22 cellular contexts compared by ENCODE assay signal in the genomic region with DNA sequence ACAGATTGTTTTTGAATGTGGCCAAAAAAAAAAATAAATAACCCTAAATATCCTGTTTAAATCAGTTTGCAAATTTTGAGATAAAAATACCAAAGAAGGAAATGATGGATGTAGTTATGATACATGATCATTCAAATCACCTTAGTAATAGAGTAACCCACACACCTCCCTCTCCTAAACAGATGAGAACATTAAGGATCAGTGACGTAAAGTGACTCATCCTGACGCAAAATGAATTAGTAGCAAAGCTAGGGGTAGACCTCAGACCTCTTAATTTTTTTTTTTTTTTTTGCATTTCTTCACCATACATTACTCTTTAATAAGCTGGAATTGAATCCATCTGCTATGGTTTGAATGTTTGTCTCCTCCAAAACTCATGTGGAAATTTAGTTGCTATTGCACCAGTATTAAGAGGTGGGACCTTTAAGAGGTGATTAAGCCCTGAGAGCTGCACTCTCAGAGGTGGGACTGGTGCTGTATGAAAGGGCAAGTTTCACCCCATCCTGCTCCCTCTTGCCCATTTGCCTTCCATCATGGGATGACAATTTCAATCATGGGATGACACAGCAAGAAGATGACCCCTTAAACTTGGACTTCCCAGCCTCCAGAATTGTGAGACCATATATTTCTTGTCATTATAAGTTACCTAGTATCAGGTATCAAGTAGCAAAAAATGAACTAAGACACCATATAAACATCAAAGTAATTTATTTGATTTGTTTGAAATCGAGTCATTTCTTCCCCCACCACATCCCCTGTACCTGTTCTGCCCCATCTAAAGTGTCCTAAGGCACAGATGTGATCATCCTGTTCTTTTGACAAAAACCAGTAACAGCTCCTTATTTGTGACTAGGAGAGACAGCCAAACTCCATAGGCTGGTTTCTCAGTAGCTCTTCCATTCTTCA.
DNase-seq lines count a peak whose midpoint lies in the region; ATAC-seq, FAIRE-seq and TF ChIP-seq lines count a peak whose summit lies in the region.
"Had no signal": no experiment of that assay in that cellular context is flagged by ENCODE, and none has a peak within 500 bp of the region (broad histone marks: within the 10 kb centered on the region; RNA-seq: fewer than 3 reads in every experiment).

No MANE protein-coding gene starts in this region.

- H4K5ac ChIP-seq in mesendoderm (ENCODE audit: low read length), result no peak overlapping the region

- H3K4me2 ChIP-seq in HCT116 (ENCODE audit: low read length), result no peak overlapping the region
- H3K4me2 ChIP-seq in K562 (ENCODE audit: insufficient read depth, low read length), result no peak overlapping the region
- H3K4me2 ChIP-seq in mesendoderm (ENCODE audit: low read length), result no peak overlapping the region
- H3K4me2 ChIP-seq: BLaER1 treated with 17β-estradiol and CSF1 and Interleukin-3, amounts not matched to agents 10 nM and 100 nM had no signal

- peak; percentile 31 for DNase-seq in DMS53 treated with DMSO at 0.1 percent for 48 hours (lab: John Stamatoyannopoulos, UW; ENCODE audit: unreplicated experiment)
- DNase-seq in HCT116 (ENCODE audit: low read depth, low spot score), result no peak
- no peak for DNase-seq in K562 (ENCODE audit: extremely low read depth in 1 of 4, low spot score in 3 of 4)
- peak; percentile 74 to 91 for DNase-seq in foreskin keratinocyte
- DNase-seq in natural killer cell treated with Interleukin-12 subunit alpha and Interleukin-12 subunit beta and Interleukin-15 and Interleukin-18, amount 100 ng/mL, for 72 hours (ENCODE audit: low spot score), result no peak
- no peak for DNase-seq in effector memory CD4-positive, alpha-beta T cell
- no peak for DNase-seq in naive thymus-derived CD4-positive, alpha-beta T cell
- no peak for DNase-seq in mesendoderm
- DNase-seq: activated CD8-positive, alpha-beta memory T cell treated with anti-CD3 and anti-CD28 coated beads, Interleukin-2, amount 50 U/mL, for 48 hours; activated naive CD8-positive, alpha-beta T cell treated with anti-CD3 and anti-CD28 coated beads, Interleukin-2, amount 10 ng/mL, durations not matched to agents 7 days and 5 days; DMS79; heart right ventricle; kidney; NCI-H2029; occipital lobe; Peyer's patch; right cardiac atrium; stimulated activated CD4-positive, alpha-beta T cell treated with anti-CD3 and anti-CD28 coated beads, Interleukin-2, amount 100 ng/mL, for 24 hours; thyroid gland; WERI-Rb-1 had no signal

- no peaks in the 10 kb centered on the region for H3K9me2 ChIP-seq in HCT116 (ENCODE audit: insufficient read depth)

- no peaks in the 10 kb centered on the region for H3K9me1 ChIP-seq in K562 (ENCODE audit: control insufficient read depth, insufficient read depth, low read length)

- H4K8ac ChIP-seq in mesendoderm (ENCODE audit: low read depth, low read length), result no peak overlapping the region

- no peak for TF ChIP-seq RAD21 in HCT116 (IDR thresholded peaks at IDR 0.05; ENCODE audit: low read depth)
- no peak for TF ChIP-seq RAD21 in K562 (CRISPR knock-in tag; conservative IDR thresholded peaks at IDR 0.05 in 1 of 2, IDR thresholded peaks at IDR 0.05 in 1 of 2)

- TF ChIP-seq POLR2A in HCT116 (IDR thresholded peaks at IDR 0.05; ENCODE audit: borderline replicate concordance, extremely low read depth, insufficient read depth, insufficient read length), result no peak
- TF ChIP-seq POLR2A in K562 (conservative IDR thresholded peaks at IDR 0.05), result no peak

- POLR2A ChIA-PET in HCT116 (lab: Charles Lee), result no interaction called here
- POLR2A ChIA-PET in K562 (lab: Yijun Ruan, JAX), result interaction anchor here (1.4 kb wide), 1 partner anchor 12 kb away, joined by 3 read pairs; no protein-coding TSS in a partner anchor
- POLR2A ChIA-PET in naive thymus-derived CD4-positive, alpha-beta T cell (lab: Charles Lee), result interaction anchor here (0.7 kb wide), 1 partner anchor 113 kb away, joined by 5 read pairs; no protein-coding TSS in a partner anchor

- no peaks in the 10 kb centered on the region for H3K9me3 Mint-ChIP-seq in natural killer cell treated with Interleukin-12 subunit alpha and Interleukin-12 subunit beta and Interleukin-15 and Interleukin-18, amount 100 ng/mL, for 72 hours
- no peaks in the 10 kb centered on the region for H3K9me3 Mint-ChIP-seq in naive thymus-derived CD4-positive, alpha-beta T cell
- H3K9me3 Mint-ChIP-seq: activated naive CD8-positive, alpha-beta T cell treated with anti-CD3 and anti-CD28 coated beads, Interleukin-2, amount 10 ng/mL, durations not matched to agents 7 days and 5 days had no signal

- H3K36me3 ChIP-seq in HCT116 (ENCODE audit: control insufficient read depth in 1 of 2, insufficient read depth in 2 of 2, low read length in 2 of 2), result no peaks in the 10 kb centered on the region
- no peaks in the 10 kb centered on the region for H3K36me3 ChIP-seq in K562 (ENCODE audit: control insufficient read depth, insufficient read depth, low read length)
- H3K36me3 ChIP-seq in effector memory CD4-positive, alpha-beta T cell (ENCODE audit: control insufficient read depth, insufficient read depth, low read length), result no peaks in the 10 kb centered on the region
- H3K36me3 ChIP-seq in naive thymus-derived CD4-positive, alpha-beta T cell (ENCODE audit: control insufficient read depth in 2 of 3, insufficient read depth in 3 of 3, low read length in 3 of 3), result no peaks in the 10 kb centered on the region
- H3K36me3 ChIP-seq in mesendoderm (ENCODE audit: control insufficient read depth, insufficient read depth, low read length), result no peaks in the 10 kb centered on the region
- H3K36me3 ChIP-seq: BLaER1 treated with 17β-estradiol and CSF1 and Interleukin-3, amounts not matched to agents 10 nM and 100 nM; heart right ventricle; Peyer's patch; thyroid gland; WERI-Rb-1 had no signal

- H3K27me3 ChIP-seq in HCT116 (ENCODE audit: insufficient read depth, low read length) (no peaks in the 10 kb centered on the region), K562 (ENCODE audit: control insufficient read depth in 2 of 2, insufficient read depth in 2 of 2, low read length in 2 of 2) (no peaks in the 10 kb centered on the region), foreskin keratinocyte (no peaks in the 10 kb centered on the region), mesendoderm (ENCODE audit: insufficient read depth, low read length, poor library complexity) (no peaks in the 10 kb centered on the region)
- no peaks in the 10 kb centered on the region for H3K27me3 ChIP-seq in effector memory CD4-positive, alpha-beta T cell (replicated peaks; ENCODE audit: control insufficient read depth, insufficient read depth, low read length, poor library complexity, severe bottlenecking)
- H3K27me3 ChIP-seq in naive thymus-derived CD4-positive, alpha-beta T cell (ENCODE audit: control insufficient read depth in 2 of 2, insufficient read depth in 2 of 2, low read length in 2 of 2), result no peaks in the 10 kb centered on the region
- H3K27me3 ChIP-seq: BLaER1 treated with 17β-estradiol and CSF1 and Interleukin-3, amounts not matched to agents 10 nM and 100 nM; Peyer's patch; thyroid gland had no signal

- H3K9ac ChIP-seq in HCT116 (ENCODE audit: low read length) (no peak overlapping the region), K562 (ENCODE audit: insufficient read depth in 1 of 2, low read depth in 2 of 2, low read length in 2 of 2) (no peak overlapping the region), mesendoderm (ENCODE audit: low read length) (no peak overlapping the region)
- H3K9ac ChIP-seq: BLaER1 treated with 17β-estradiol and CSF1 and Interleukin-3, amounts not matched to agents 10 nM and 100 nM had no signal

- no peak overlapping the region for H2BK5ac ChIP-seq in mesendoderm (ENCODE audit: low read length)

- H3K27ac ChIP-seq in HCT116 (ENCODE audit: low read depth, low read length) (no peak overlapping the region), K562 (ENCODE audit: extremely low read depth, low read depth, low read length) (no peak overlapping the region), foreskin keratinocyte (peak overlapping the region; percentile 87), mesendoderm (ENCODE audit: low read depth, low read length) (no peak overlapping the region)
- H3K27ac ChIP-seq in effector memory CD4-positive, alpha-beta T cell (ENCODE audit: insufficient read depth, low read length, poor library complexity, severe bottlenecking), result no peak overlapping the region
- H3K27ac ChIP-seq in naive thymus-derived CD4-positive, alpha-beta T cell (ENCODE audit: low read depth, low read length), result no peak overlapping the region
- H3K27ac ChIP-seq: BLaER1 treated with 17β-estradiol and CSF1 and Interleukin-3, amounts not matched to agents 10 nM and 100 nM; heart right ventricle; Peyer's patch; thyroid gland; WERI-Rb-1 had no signal

- H2BK120ac ChIP-seq in mesendoderm (ENCODE audit: low read depth, low read length), result no peak overlapping the region

- no peak overlapping the region for H3K18ac ChIP-seq in mesendoderm (ENCODE audit: low read length)

- no peak overlapping the region for H3K56ac ChIP-seq in mesendoderm (ENCODE audit: low read length)

- ATAC-seq in HCT116 (peak; percentile 27; the same call in 1 of the 2 replicates), K562 (no peak), foreskin keratinocyte (peak; percentile 88)
- no peak for ATAC-seq in natural killer cell treated with Interleukin-12 subunit alpha and Interleukin-12 subunit beta and Interleukin-15 and Interleukin-18, amount 100 ng/mL, for 72 hours
- ATAC-seq in naive thymus-derived CD4-positive, alpha-beta T cell, result no peak
- ATAC-seq: heart right ventricle, right cardiac atrium had no signal

- 3% methylated on average over 3 of the region's 3 CpGs for WGBS in K562 (ENCODE audit: insufficient coverage, low coverage, missing lambda C conversion rate)
- whole genome bisulfite sequencing in mesendoderm (ENCODE audit: extremely low coverage, insufficient coverage, low lambda C conversion rate), result no CpG with 5 or more reads among the region's 3 CpGs

- H3K9me3 ChIP-seq in HCT116 (ENCODE audit: control insufficient read depth in 1 of 2, insufficient read depth in 1 of 2, low read depth in 1 of 2, low read length in 2 of 2) (no peaks in the 10 kb centered on the region), K562 (replicated peaks; ENCODE audit: control insufficient read depth, insufficient read depth, low read depth, low read length) (no peaks in the 10 kb centered on the region)
- no peaks in the 10 kb centered on the region for H3K9me3 ChIP-seq in effector memory CD4-positive, alpha-beta T cell (ENCODE audit: control insufficient read depth, low read length)
- no peaks in the 10 kb centered on the region for H3K9me3 ChIP-seq in naive thymus-derived CD4-positive, alpha-beta T cell (ENCODE audit: control insufficient read depth in 2 of 3, low read length in 3 of 3)
- H3K9me3 ChIP-seq: BLaER1 treated with 17β-estradiol and CSF1 and Interleukin-3, amounts not matched to agents 10 nM and 100 nM; heart right ventricle; Peyer's patch; thyroid gland had no signal

- peak overlapping the region; percentile 11 for H2AFZ ChIP-seq in HCT116 (ENCODE audit: low read depth, low read length, poor library complexity, severe bottlenecking)
- no peak overlapping the region for H2AFZ ChIP-seq in K562 (ENCODE audit: low read depth, low read length)

- BruUV-seq in HCT116 (replicated peaks; lab: Mats Ljungman, UMichigan) (no TSS peak), K562 (replicated peaks; lab: Mats Ljungman, UMichigan) (no TSS peak)

- intact Hi-C loops in HCT116 (cut with micrococcal nuclease) (loop anchor here (5.0 kb wide), 2 partner anchors 314 to 379 kb away; no protein-coding TSS in a partner anchor), K562 (cut with micrococcal nuclease) (loop anchor here (5.0 kb wide), 2 partner anchors 114 to 314 kb away; partner anchors contain the start of gene DUSP10)
- intact Hi-C loops in naive thymus-derived CD4-positive, alpha-beta T cell (cut with micrococcal nuclease), result loop anchor here in 1 of 2 donors (1.0 kb wide), 1 partner anchor 378 kb away; no protein-coding TSS in a partner anchor

- H3K4me1 Mint-ChIP-seq in natural killer cell treated with Interleukin-12 subunit alpha and Interleukin-12 subunit beta and Interleukin-15 and Interleukin-18, amount 100 ng/mL, for 72 hours (ENCODE audit: low read depth in 2 of 2), result peaks cover 5 to 6% of the 10 kb centered on the region in 2 donors
- H3K4me1 Mint-ChIP-seq in naive thymus-derived CD4-positive, alpha-beta T cell, result peaks cover 0 to 2% (median 0%) of the 10 kb centered on the region in 7 donors

- no peak overlapping the region for H3K23ac ChIP-seq in mesendoderm (ENCODE audit: low read length)

- RAD21 ChIA-PET in HCT116 (lab: Charles Lee; ENCODE audit: low non-redundant PET in 1 of 2, low total read pairs in 2 of 2, uncharacterized antibody in 2 of 2, unreplicated experiment in 2 of 2), result no interaction called here

- H4K20me1 ChIP-seq in HCT116 (ENCODE audit: insufficient read depth) (no peaks in the 10 kb centered on the region), K562 (replicated peaks; ENCODE audit: control insufficient read depth, insufficient read depth, low read length) (no peaks in the 10 kb centered on the region)
- H4K20me1 ChIP-seq: BLaER1 treated with 17β-estradiol and CSF1 and Interleukin-3, amounts not matched to agents 10 nM and 100 nM had no signal

- H3K4me3 ChIP-seq in HCT116 (replicated peaks in 1 of 2; ENCODE audit: low read depth in 1 of 2, low read length in 2 of 2) (no peak overlapping the region), K562 (no peak overlapping the region), mesendoderm (ENCODE audit: low read length) (no peak overlapping the region)
- H3K4me3 ChIP-seq in effector memory CD4-positive, alpha-beta T cell (ENCODE audit: insufficient read depth, low read depth, low read length, poor library complexity, severe bottlenecking), result no peak overlapping the region
- no peak overlapping the region for H3K4me3 ChIP-seq in naive thymus-derived CD4-positive, alpha-beta T cell (ENCODE audit: low read length)
- H3K4me3 ChIP-seq: BLaER1 treated with 17β-estradiol and CSF1 and Interleukin-3, amounts not matched to agents 10 nM and 100 nM; heart right ventricle; Peyer's patch; thyroid gland had no signal

- TF ChIP-seq CTCF in HCT116 (IDR thresholded peaks at IDR 0.05 in 2 of 3, conservative IDR thresholded peaks at IDR 0.05 in 1 of 3; ENCODE audit: borderline replicate concordance in 1 of 3, insufficient read depth in 1 of 3, low read depth in 2 of 3, low read length in 2 of 3) (peak in 2 of 3 experiments; percentile 17 to 21; a peak in 1 of 6 replicates), K562 (IDR thresholded peaks at IDR 0.05 in 2 of 3, conservative IDR thresholded peaks at IDR 0.05 in 1 of 3; ENCODE audit: insufficient read depth in 2 of 3, low read depth in 1 of 3, low read length in 3 of 3) (no peak), foreskin keratinocyte (conservative IDR thresholded peaks at IDR 0.05) (no peak)

- H3K79me1 ChIP-seq in mesendoderm (ENCODE audit: low read length), result no peaks in the 10 kb centered on the region

- CTCF ChIA-PET in HCT116 (lab: Charles Lee) (interaction anchor here (0.7 kb wide), 1 partner anchor 13 kb away, joined by 3 read pairs; no protein-coding TSS in a partner anchor), K562 (lab: Yijun Ruan, JAX; ENCODE audit: low intra/inter-chr PET ratio) (interaction anchor here (0.7 kb wide), 1 partner anchor 181 kb away, joined by 4 read pairs; no protein-coding TSS in a partner anchor)
- CTCF ChIA-PET in naive thymus-derived CD4-positive, alpha-beta T cell (lab: Charles Lee), result no interaction called here

- no peak overlapping the region for H2BK15ac ChIP-seq in mesendoderm (replicated peaks; ENCODE audit: low read depth)

- H3K27ac Mint-ChIP-seq in natural killer cell treated with Interleukin-12 subunit alpha and Interleukin-12 subunit beta and Interleukin-15 and Interleukin-18, amount 100 ng/mL, for 72 hours, result peak overlapping the region in 1 of 2 donors; percentile 65
- H3K27ac Mint-ChIP-seq in naive thymus-derived CD4-positive, alpha-beta T cell, result no peak overlapping the region
- H3K27ac Mint-ChIP-seq: activated naive CD8-positive, alpha-beta T cell treated with anti-CD3 and anti-CD28 coated beads, Interleukin-2, amount 10 ng/mL, durations not matched to agents 7 days and 5 days had no signal

- FAIRE-seq in K562 (lab: Jason Lieb, UNC), result no peak
- FAIRE-seq: endometrium, kidney had no signal

- no peak overlapping the region for H2AK5ac ChIP-seq in mesendoderm (ENCODE audit: low read length)

- in situ Hi-C loops in K562 (cut with MboI), result no loop called here

- H3K27me3 Mint-ChIP-seq in natural killer cell treated with Interleukin-12 subunit alpha and Interleukin-12 subunit beta and Interleukin-15 and Interleukin-18, amount 100 ng/mL, for 72 hours, result no peaks in the 10 kb centered on the region
- no peaks in the 10 kb centered on the region for H3K27me3 Mint-ChIP-seq in naive thymus-derived CD4-positive, alpha-beta T cell

- TF ChIP-seq EP300 in K562 (IDR thresholded peaks at IDR 0.05; ENCODE audit: low read length), result no peak

- H3K79me2 ChIP-seq in HCT116 (ENCODE audit: insufficient read depth, low read length), result no peaks in the 10 kb centered on the region
- H3K79me2 ChIP-seq in K562 (ENCODE audit: control insufficient read depth, insufficient read depth, low read length), result no peaks in the 10 kb centered on the region
- H3K79me2 ChIP-seq in mesendoderm (ENCODE audit: control insufficient read depth, insufficient read depth, low read length), result no peaks in the 10 kb centered on the region

- H3K4ac ChIP-seq in mesendoderm (ENCODE audit: low read depth, low read length), result no peak overlapping the region

- H3K4me3 Mint-ChIP-seq in natural killer cell treated with Interleukin-12 subunit alpha and Interleukin-12 subunit beta and Interleukin-15 and Interleukin-18, amount 100 ng/mL, for 72 hours, result no peak overlapping the region
- no peak overlapping the region for H3K4me3 Mint-ChIP-seq in naive thymus-derived CD4-positive, alpha-beta T cell
- H3K4me3 Mint-ChIP-seq: activated naive CD8-positive, alpha-beta T cell treated with anti-CD3 and anti-CD28 coated beads, Interleukin-2, amount 10 ng/mL, durations not matched to agents 7 days and 5 days had no signal

- no peaks in the 10 kb centered on the region for H3K4me1 ChIP-seq in HCT116 (ENCODE audit: control insufficient read depth in 1 of 2, insufficient read depth in 2 of 2, low read length in 2 of 2)
- no peaks in the 10 kb centered on the region for H3K4me1 ChIP-seq in K562 (replicated peaks in 1 of 2; ENCODE audit: control insufficient read depth in 2 of 2, insufficient read depth in 2 of 2, low read length in 2 of 2)
- peaks cover 11% of the 10 kb centered on the region for H3K4me1 ChIP-seq in foreskin keratinocyte
- H3K4me1 ChIP-seq in effector memory CD4-positive, alpha-beta T cell (ENCODE audit: control insufficient read depth, insufficient read depth, low read length, poor library complexity, severe bottlenecking), result no peaks in the 10 kb centered on the region
- H3K4me1 ChIP-seq in naive thymus-derived CD4-positive, alpha-beta T cell (ENCODE audit: control insufficient read depth in 2 of 2, insufficient read depth in 2 of 2, low read length in 2 of 2), result no peaks in the 10 kb centered on the region
- H3K4me1 ChIP-seq in mesendoderm (ENCODE audit: control insufficient read depth, low read depth, low read length), result no peaks in the 10 kb centered on the region
- H3K4me1 ChIP-seq: BLaER1 treated with 17β-estradiol and CSF1 and Interleukin-3, amounts not matched to agents 10 nM and 100 nM; heart right ventricle; Peyer's patch; thyroid gland had no signal

- no peaks in the 10 kb centered on the region for H3K36me3 Mint-ChIP-seq in natural killer cell treated with Interleukin-12 subunit alpha and Interleukin-12 subunit beta and Interleukin-15 and Interleukin-18, amount 100 ng/mL, for 72 hours
- no peaks in the 10 kb centered on the region for H3K36me3 Mint-ChIP-seq in naive thymus-derived CD4-positive, alpha-beta T cell
- H3K36me3 Mint-ChIP-seq: activated naive CD8-positive, alpha-beta T cell treated with anti-CD3 and anti-CD28 coated beads, Interleukin-2, amount 10 ng/mL, durations not matched to agents 7 days and 5 days had no signal

Comparison
In these comparisons a context has a peak if more than half of its experiments do, and no peak if none do; other contexts are left out.
1. DNase-seq: peak in DMS53 treated with DMSO at 0.1 percent for 48 hours (single experiment) and foreskin keratinocyte (2 of 2); none in HCT116 (single experiment), K562 (0 of 4), natural killer cell treated with Interleukin-12 subunit alpha and Interleukin-12 subunit beta and Interleukin-15 and Interleukin-18, amount 100 ng/mL, for 72 hours (single experiment), effector memory CD4-positive, alpha-beta T cell (0 of 3), naive thymus-derived CD4-positive, alpha-beta T cell (0 of 9) and mesendoderm (single experiment).
2. ATAC-seq: peak in HCT116 (single experiment) and foreskin keratinocyte (single experiment); none in K562 (single experiment), natural killer cell treated with Interleukin-12 subunit alpha and Interleukin-12 subunit beta and Interleukin-15 and Interleukin-18, amount 100 ng/mL, for 72 hours (0 of 2) and naive thymus-derived CD4-positive, alpha-beta T cell (single experiment).
3. CTCF ChIP-seq: peak in HCT116 (2 of 3); none in K562 (0 of 3) and foreskin keratinocyte (single experiment).